In genomic region chr9:36151306-36152210, GRCh38 we compare ENCODE assay signal across 8 cellular contexts. TPM values are rescaled to one million over a fixed set of nuclear protein-coding genes. Genes with fewer than 3 reads are reported as not detected.
A peak's percentile ranks its signal among the peaks of the same experiment; 100 is the strongest.
DNase-seq lines count a peak whose midpoint lies in the region; ATAC-seq and TF ChIP-seq lines count a peak whose summit lies in the region.

No MANE protein-coding gene starts in this region.

- H3K4me3 ChIP-seq in Peyer's patch: peak overlapping the region in 1 of 4 donors; percentile 10

- DNase-seq in Peyer's patch (peak in 2 of 3 donors; percentile 88 to 94), hepatic stellate cell (ENCODE audit: low spot score) (peak; percentile 40), 8988T (no peak), NCI-H1105 (lab: John Stamatoyannopoulos, UW) (no peak)
- peak; percentile 82 for DNase-seq in activated T-helper 9 cell treated with anti-CD3 and anti-CD28 coated beads, Interleukin-2, amount 50 U/mL, for 16 hours (ENCODE audit: low read depth)
- DNase-seq in stimulated activated CD4-positive, alpha-beta T cell treated with anti-CD3 and anti-CD28 coated beads, TNF-alpha, amount 100 ng/mL, for 24 hours (ENCODE audit: low read depth in 3 of 3): peak; percentile 59 to 87 (median 79)

- H3K27me3 ChIP-seq in Peyer's patch: no peaks in the 10 kb centered on the region

- H3K9me3 ChIP-seq in Peyer's patch: no peaks in the 10 kb centered on the region

- peak overlapping the region; percentile 63 to 88 (median 80) for H3K27ac ChIP-seq in Peyer's patch

- no peak for TF ChIP-seq CTCF in Peyer's patch (IDR thresholded peaks at IDR 0.05)

- ATAC-seq in GM18508 (IDR thresholded peaks at IDR 0.05; ENCODE audit: insufficient read depth, unreplicated experiment) (peak; percentile 73), HG02938 (IDR thresholded peaks at IDR 0.05; ENCODE audit: unreplicated experiment) (peak; percentile 84)

- no peak for TF ChIP-seq POLR2A in Peyer's patch (IDR thresholded peaks at IDR 0.05)

- peaks cover 0 to 60% (median 36%) of the 10 kb centered on the region in 4 donors for H3K4me1 ChIP-seq in Peyer's patch

- peaks cover 0 to 7% (median 0%) of the 10 kb centered on the region in 3 donors for H3K36me3 ChIP-seq in Peyer's patch

RNA-seq across cellular contexts. Expression of gene GLIPR2, which starts 15.0 kb away (rescaled TPM):
- 10 to 100 TPM in 2 of 4 donors, 1 to 10 TPM in 2; 8.6 to 31.4 (median 11.6) TPM for total RNA-seq in Peyer's patch

RNA-seq across cellular contexts. Expression of gene CCIN, which starts 17.6 kb away (rescaled TPM):
- not detected for total RNA-seq in Peyer's patch

RNA-seq across cellular contexts. Expression of gene CLTA, which starts 39.2 kb away (rescaled TPM):
- total RNA-seq in Peyer's patch: 100 to 1,000 TPM; 131 to 150 (median 133) TPM

Comparison
In these comparisons a context has a peak if more than half of its experiments do, and no peak if none do; other contexts are left out.
1. DNase-seq: peak in Peyer's patch (2 of 3), activated T-helper 9 cell treated with anti-CD3 and anti-CD28 coated beads, Interleukin-2, amount 50 U/mL, for 16 hours (single experiment), hepatic stellate cell (single experiment) and stimulated activated CD4-positive, alpha-beta T cell treated with anti-CD3 and anti-CD28 coated beads, TNF-alpha, amount 100 ng/mL, for 24 hours (3 of 3); none in 8988T (single experiment) and NCI-H1105 (single experiment).